In the genomic region with DNA sequence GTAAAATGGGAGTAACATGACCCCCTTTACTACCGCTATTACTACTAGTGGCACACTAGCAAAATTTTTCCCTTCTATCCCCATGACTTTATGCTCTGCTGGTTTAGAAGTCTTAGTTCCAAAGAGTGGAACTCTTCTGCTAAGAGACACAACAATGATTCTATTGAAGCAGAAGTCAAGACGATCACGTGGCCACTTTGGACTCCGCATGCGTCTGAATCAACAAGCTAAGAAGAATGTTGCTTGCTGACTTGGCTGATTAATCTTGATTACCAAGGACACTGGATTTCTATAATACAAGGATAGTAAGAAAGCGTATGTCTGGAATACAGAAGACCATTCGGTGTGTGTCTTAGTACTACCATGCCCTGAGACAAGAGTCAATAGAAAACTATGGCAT, we compare ENCODE assay signal across 20 cellular contexts.
"Had no signal": no experiment of that assay in that cellular context is flagged by ENCODE, and none has a peak within 500 bp of the region (broad histone marks: within the 10 kb centered on the region; RNA-seq: fewer than 3 reads in every experiment).

No MANE protein-coding gene starts in this region.

- H3K27ac ChIP-seq: KMS-11, SJSA1 had no signal

- H3K9me3 ChIP-seq: SJSA1, SK-N-SH had no signal

- DNase-seq: Kasumi-1, NCI-H1092, NCI-H1105 treated with DMSO at 0.1 percent for 48 hours, NCI-H1417 treated with DMSO at 0.1 percent for 48 hours, NCI-H146, NCI-H1694 treated with DMSO at 0.1 percent for 48 hours, NCI-H2029, NCI-H2081 treated with DMSO at 0.1 percent for 48 hours, NCI-H2227 treated with DMSO at 0.1 percent for 48 hours, NCI-H524 treated with DMSO at 0.1 percent for 48 hours, NCI-H69, NCI-H774, Right ventricle myocardium superior, RPMI8226, SIG-M5, SK-N-SH, SW 1271 had no signal

- H3K4me3 ChIP-seq: K562, SJSA1 had no signal

- H3K27me3 ChIP-seq: SJSA1 had no signal

- H3K36me3 ChIP-seq: SJSA1 had no signal

- H3K4me1 ChIP-seq: SJSA1 had no signal
